ENCODE assay signal across 24 cellular contexts in genomic region chr1:162992945-162993344, GRCh38.
DNase-seq lines count a peak whose midpoint lies in the region; ATAC-seq, FAIRE-seq and TF ChIP-seq lines count a peak whose summit lies in the region.
"Had no signal": no experiment of that assay in that cellular context is flagged by ENCODE, and none has a peak within 500 bp of the region (broad histone marks: within the 10 kb centered on the region; RNA-seq: fewer than 3 reads in every experiment).

No MANE protein-coding gene starts in this region.

- H3K36me3 ChIP-seq in smooth muscle cell (ENCODE audit: low read depth) (no peaks in the 10 kb centered on the region), stomach (no peaks in the 10 kb centered on the region)
- H3K36me3 ChIP-seq: BLaER1, HAP-1 had no signal

- 4% methylated on average over 3 of the region's 3 CpGs for WGBS in smooth muscle cell (ENCODE audit: low lambda C conversion rate)
- WGBS in stomach, 5 donors = 70 to 86% (median 75%) methylated on average over 3 of the region's 3 CpGs

- peak overlapping the region; percentile 20 for H3K4me2 ChIP-seq in smooth muscle cell
- H3K4me2 ChIP-seq: BLaER1 had no signal

- H3K9me3 ChIP-seq in smooth muscle cell (replicated peaks; ENCODE audit: low read depth) = no peaks in the 10 kb centered on the region
- no peaks in the 10 kb centered on the region for H3K9me3 ChIP-seq in stomach
- H3K9me3 ChIP-seq: BLaER1, Caco-2, HAP-1 had no signal

- TF ChIP-seq EP300 in stomach (IDR thresholded peaks at IDR 0.05) = no peak

- ATAC-seq in foreskin keratinocyte (no peak), HG03135 (IDR thresholded peaks at IDR 0.05; ENCODE audit: unreplicated experiment) (no peak)
- ATAC-seq: CD8-positive, alpha-beta T cell; GM12878 had no signal

- no peaks in the 10 kb centered on the region for H3F3A ChIP-seq in smooth muscle cell (ENCODE audit: low read depth)

- H4K20me1 ChIP-seq in smooth muscle cell (ENCODE audit: low read depth) = no peaks in the 10 kb centered on the region
- H4K20me1 ChIP-seq: BLaER1 had no signal

- FAIRE-seq in D721Med (lab: Jason Lieb, UNC) = peak; percentile 84
- FAIRE-seq: A204.1, GM12878, GM19239, H54 had no signal

- H3K9ac ChIP-seq in smooth muscle cell (ENCODE audit: low read depth) = no peak overlapping the region
- H3K9ac ChIP-seq: BLaER1 had no signal

- H3K27me3 ChIP-seq in foreskin keratinocyte = no peaks in the 10 kb centered on the region
- no peaks in the 10 kb centered on the region for H3K27me3 ChIP-seq in smooth muscle cell (ENCODE audit: low read depth)
- H3K27me3 ChIP-seq in dorsolateral prefrontal cortex = peaks cover 0 to 4% (median 0%) of the 10 kb centered on the region in 45 donors
- no peaks in the 10 kb centered on the region for H3K27me3 ChIP-seq in stomach
- H3K27me3 ChIP-seq: BLaER1 had no signal

- TF ChIP-seq POLR2A in stomach (IDR thresholded peaks at IDR 0.05) = no peak

- H3K27ac ChIP-seq in foreskin keratinocyte = peak overlapping the region; percentile 28
- no peak overlapping the region for H3K27ac ChIP-seq in smooth muscle cell (ENCODE audit: low read depth)
- H3K27ac ChIP-seq in dorsolateral prefrontal cortex = no peak overlapping the region
- no peak overlapping the region for H3K27ac ChIP-seq in stomach
- H3K27ac ChIP-seq: 22Rv1, BLaER1, C4-2B had no signal

- no peak overlapping the region for H3K4me3 ChIP-seq in smooth muscle cell
- H3K4me3 ChIP-seq in dorsolateral prefrontal cortex = no peak overlapping the region
- H3K4me3 ChIP-seq in stomach = no peak overlapping the region
- H3K4me3 ChIP-seq: BLaER1, GM12878, HAP-1 had no signal

- no peaks in the 10 kb centered on the region for H3K79me2 ChIP-seq in smooth muscle cell (ENCODE audit: low read depth)

- no peak overlapping the region for H2AFZ ChIP-seq in smooth muscle cell (ENCODE audit: low read depth)

- H3K4me1 ChIP-seq in foreskin keratinocyte = peaks cover 12% of the 10 kb centered on the region
- no peaks in the 10 kb centered on the region for H3K4me1 ChIP-seq in smooth muscle cell (ENCODE audit: low read depth)
- H3K4me1 ChIP-seq in stomach = no peaks in the 10 kb centered on the region
- H3K4me1 ChIP-seq: Caco-2, HAP-1 had no signal

- intact Hi-C loops in dorsolateral prefrontal cortex (cut with DNase I) (no loop called here), stomach (cut with DNase I; ENCODE audit: low total_unique reads) (no loop called here)

- DNase-seq in D721Med (ENCODE audit: insufficient read length, low spot score) (no peak), NCI-H82 (lab: John Stamatoyannopoulos, UW) (peak; percentile 71), foreskin keratinocyte (no peak), smooth muscle cell (lab: John Stamatoyannopoulos, UW; ENCODE audit: unreplicated experiment) (no peak), dorsolateral prefrontal cortex (no peak), stomach (no peak)
- DNase-seq: Caco-2; CD4-positive, CD25-positive, alpha-beta regulatory T cell; CD8-positive, alpha-beta T cell; DMS 273 treated with DMSO at 0.1 percent for 48 hours; DMS79; EL; GDM1; GOT3; HFFc6 had no signal

- no peak for TF ChIP-seq CTCF in D721Med (IDR thresholded peaks at IDR 0.05; ENCODE audit: insufficient read depth, missing control alignments)
- no peak for TF ChIP-seq CTCF in foreskin keratinocyte (conservative IDR thresholded peaks at IDR 0.05)
- TF ChIP-seq CTCF in smooth muscle cell (IDR thresholded peaks at IDR 0.05; ENCODE audit: borderline replicate concordance, insufficient read depth, poor library complexity, severe bottlenecking) = no peak
- TF ChIP-seq CTCF in dorsolateral prefrontal cortex (IDR thresholded peaks at IDR 0.05 in 54 of 56, conservative IDR thresholded peaks at IDR 0.05 in 2 of 56; ENCODE audit: low read depth in 1 of 56, partially characterized antibody in 56 of 56) = no peak
- no peak for TF ChIP-seq CTCF in stomach (IDR thresholded peaks at IDR 0.05)
